11 cellular contexts compared by ENCODE assay signal in the genomic region with DNA sequence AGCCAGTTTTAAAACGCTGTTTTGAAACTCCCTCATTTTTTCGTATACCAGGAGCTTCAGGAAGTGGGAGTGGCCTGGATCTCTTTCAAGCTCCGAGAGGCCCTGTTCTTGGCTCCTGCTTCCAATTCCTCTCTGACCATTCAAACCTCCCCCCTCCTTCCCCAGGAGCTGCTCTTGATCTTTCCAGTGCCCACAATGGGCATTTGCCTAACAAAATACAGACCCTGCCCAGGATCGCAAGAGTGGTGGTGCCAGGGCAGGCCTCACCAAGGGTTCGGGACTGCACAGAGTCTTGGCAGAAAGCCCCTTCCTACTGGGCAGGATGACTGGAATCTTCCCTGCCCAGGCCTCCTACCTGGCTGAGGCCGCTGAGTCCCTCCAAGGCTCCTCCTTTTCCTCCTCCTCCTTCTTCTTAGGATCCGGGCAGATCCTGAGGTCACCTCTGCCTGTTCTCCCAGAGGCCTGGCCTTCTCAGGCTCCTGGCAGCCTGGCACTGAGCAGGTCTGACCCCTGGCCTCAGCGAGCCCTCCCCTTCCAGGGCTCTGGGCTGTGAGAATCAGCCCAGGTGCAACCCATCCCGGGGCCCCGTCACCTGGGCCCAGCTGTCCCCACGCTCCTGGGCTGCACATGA. TPM values are rescaled to one million over a fixed set of nuclear protein-coding genes. Genes with fewer than 3 reads are reported as not detected.
DNase-seq lines count a peak whose midpoint lies in the region; ATAC-seq and TF ChIP-seq lines count a peak whose summit lies in the region.
"Had no signal": no experiment of that assay in that cellular context is flagged by ENCODE, and none has a peak within 500 bp of the region (broad histone marks: within the 10 kb centered on the region; RNA-seq: fewer than 3 reads in every experiment).

No MANE protein-coding gene starts in this region.

- DNase-seq in Right ventricle myocardium inferior (ENCODE audit: missing footprints), result no peak
- DNase-seq in left ventricle myocardium inferior, result no peak
- peak; percentile 45 for DNase-seq in astrocyte of the spinal cord (ENCODE audit: low read depth, low spot score)
- DNase-seq in left colon, result peak; percentile 9 to 30
- DNase-seq in aorta, result peak in 1 of 2 donors; percentile 50
- DNase-seq in stimulated activated CD4-positive, alpha-beta T cell treated with anti-CD3 and anti-CD28 coated beads, Interleukin-4, amount 100 ng/mL, for 1 hour, result no peak
- no peak for DNase-seq in HT-29 (ENCODE audit: low spot score)
- DNase-seq: activated T-cell treated with anti-CD3 and anti-CD28 coated beads, Interleukin-2, amount 50 U/mL, for 48 hours had no signal

- peaks cover 16% of the 10 kb centered on the region for H3K27me3 ChIP-seq in left ventricle myocardium inferior (ENCODE audit: low read depth)
- H3K27me3 ChIP-seq in aorta (ENCODE audit: control insufficient read depth in 1 of 2, insufficient read depth in 2 of 2, low read length in 1 of 2), result no peaks in the 10 kb centered on the region
- H3K27me3 ChIP-seq: BLaER1 treated with 17β-estradiol and CSF1 and Interleukin-3, amounts not matched to agents 10 nM and 100 nM had no signal

- H3K27ac ChIP-seq in left ventricle myocardium inferior (replicated peaks) (no peak overlapping the region), aorta (ENCODE audit: low read depth in 1 of 2, low read length in 2 of 2) (no peak overlapping the region)
- H3K27ac ChIP-seq: BLaER1 treated with 17β-estradiol and CSF1 and Interleukin-3, amounts not matched to agents 10 nM and 100 nM had no signal

- no peak overlapping the region for H3K4me3 ChIP-seq in left ventricle myocardium inferior
- H3K4me3 ChIP-seq in astrocyte of the spinal cord (ENCODE audit: low read depth, low read length), result no peak overlapping the region
- H3K4me3 ChIP-seq in aorta (ENCODE audit: low read length in 2 of 2), result no peak overlapping the region
- H3K4me3 ChIP-seq: BLaER1 treated with 17β-estradiol and CSF1 and Interleukin-3, amounts not matched to agents 10 nM and 100 nM had no signal

- H3K4me1 ChIP-seq in left ventricle myocardium inferior (peaks cover 23% of the 10 kb centered on the region), aorta (ENCODE audit: control insufficient read depth in 1 of 2, insufficient read depth in 2 of 2, low read length in 2 of 2) (no peaks in the 10 kb centered on the region)

- in situ Hi-C loops in astrocyte of the spinal cord (cut with HindIII; ENCODE audit: low sequenced_read_pairs), result no loop called here

- WGBS in aorta, 2 donors, result 35 to 37% methylated on average over 11 of the region's 11 CpGs

- no peak for TF ChIP-seq CTCF in left ventricle myocardium inferior (IDR thresholded peaks at IDR 0.05; ENCODE audit: borderline replicate concordance)
- TF ChIP-seq CTCF in astrocyte of the spinal cord (IDR thresholded peaks at IDR 0.05; ENCODE audit: low read depth, low read length), result no peak

- peak; percentile 58 for ATAC-seq in Right ventricle myocardium inferior
- peak; percentile 36 for ATAC-seq in left colon
- peak; percentile 43 for ATAC-seq in aorta (ENCODE audit: low FRiP score)
- ATAC-seq in HG03521 (IDR thresholded peaks at IDR 0.05; ENCODE audit: unreplicated experiment), result no peak

- H3K36me3 ChIP-seq in left ventricle myocardium inferior (no peaks in the 10 kb centered on the region), aorta (ENCODE audit: control insufficient read depth in 1 of 2, insufficient read depth in 2 of 2, low read length in 1 of 2) (no peaks in the 10 kb centered on the region)
- H3K36me3 ChIP-seq: BLaER1 treated with 17β-estradiol and CSF1 and Interleukin-3, amounts not matched to agents 10 nM and 100 nM had no signal

- H3K9me3 ChIP-seq in left ventricle myocardium inferior (replicated peaks) (peaks cover 8% of the 10 kb centered on the region), aorta (ENCODE audit: control insufficient read depth, low read length) (peaks cover 4% of the 10 kb centered on the region)

- intact Hi-C loops in Right ventricle myocardium inferior (cut with DNase I), result no loop called here
- intact Hi-C loops in left ventricle myocardium inferior (cut with micrococcal nuclease), result no loop called here
- intact Hi-C loops in left colon (cut with DNase I, micrococcal nuclease), result no loop called here
- intact Hi-C loops in aorta (cut with DNase I), result no loop called here

RNA-seq across cellular contexts. Expression of gene NOS1, which starts 46.9 kb away (rescaled TPM):
- total RNA-seq in Right ventricle myocardium inferior, result 0.11 TPM
- total RNA-seq in left ventricle myocardium inferior, result 0.22 TPM
- under 1 TPM; 0.06 to 0.45 TPM for total RNA-seq in left colon
- under 1 TPM; 0.19 to 0.66 TPM for total RNA-seq in aorta
- under 1 TPM; 0.05 to 0.25 TPM for polyA plus RNA-seq in aorta
- not detected in 2 replicates for total RNA-seq in HT-29 (2014; rRNA removed; shearing (Covaris generic))
- total RNA-seq: OCI-LY7 had no signal

Comparison
In these comparisons a context has a peak if more than half of its experiments do, and no peak if none do; other contexts are left out.
1. DNase-seq: peak in astrocyte of the spinal cord (single experiment) and left colon (2 of 2); none in Right ventricle myocardium inferior (single experiment), left ventricle myocardium inferior (single experiment), stimulated activated CD4-positive, alpha-beta T cell treated with anti-CD3 and anti-CD28 coated beads, Interleukin-4, amount 100 ng/mL, for 1 hour (single experiment) and HT-29 (single experiment).